In genomic region chr3:194493997-194494927, GRCh38 we compare ENCODE assay signal across 8 cellular contexts. TPM values are rescaled to one million over a fixed set of nuclear protein-coding genes. Genes with fewer than 3 reads are reported as not detected.
DNase-seq lines count a peak whose midpoint lies in the region; ATAC-seq and TF ChIP-seq lines count a peak whose summit lies in the region.
"Not testable (repeated sequence)": the region's sequence is repeated elsewhere in the genome, so short reads cannot be mapped to it uniquely, and the experiment has no call there.

No MANE protein-coding gene starts in this region.

- H3K4me3 ChIP-seq in adrenal gland = not testable (repeated sequence)
- H3K4me3 ChIP-seq in subcutaneous abdominal adipose tissue (ENCODE audit: low read depth in 1 of 5, low read length in 5 of 5) = peak overlapping the region in 1 of 5 donors; percentile 25

- H3K4me1 ChIP-seq in adrenal gland (replicated peaks in 1 of 2) (peaks cover 16 to 32% of the 10 kb centered on the region in 2 donors), foreskin keratinocyte (peaks cover 15% of the 10 kb centered on the region), subcutaneous abdominal adipose tissue (ENCODE audit: control insufficient read depth in 5 of 5, insufficient read depth in 5 of 5, low read length in 5 of 5) (peaks cover 6 to 55% (median 44%) of the 10 kb centered on the region in 5 donors)

- H3K9me3 ChIP-seq in adrenal gland (replicated peaks in 1 of 3); subcutaneous abdominal adipose tissue (ENCODE audit: control insufficient read depth in 5 of 5, low read length in 5 of 5): not testable (repeated sequence)

- peak overlapping the region; percentile 69 for H3K27ac ChIP-seq in C4-2B
- H3K27ac ChIP-seq in adrenal gland = peak overlapping the region in 3 of 5 donors; percentile 37 to 67 (median 51)
- H3K27ac ChIP-seq in foreskin keratinocyte = not testable (repeated sequence)
- H3K27ac ChIP-seq in subcutaneous abdominal adipose tissue (ENCODE audit: low read depth, low read length) = peak overlapping the region; percentile 75

- H3K4me1 Mint-ChIP-seq in HFFc6 (ENCODE audit: low read depth) = peaks cover 58% of the 10 kb centered on the region
- H3K4me1 Mint-ChIP-seq in mesothelial cell of epicardium = peaks cover 14% of the 10 kb centered on the region

- H3K9ac ChIP-seq in subcutaneous abdominal adipose tissue (ENCODE audit: low read length in 5 of 5) = peak overlapping the region in 2 of 5 donors; percentile 35 to 60

- not testable (repeated sequence) for H3K27me3 Mint-ChIP-seq in HFFc6 (ENCODE audit: insufficient read depth); mesothelial cell of epicardium (ENCODE audit: low read depth)

- not testable (repeated sequence) for TF ChIP-seq CTCF in C4-2B (conservative IDR thresholded peaks at IDR 0.05); HFFc6 (IDR thresholded peaks at IDR 0.05); adrenal gland (IDR thresholded peaks at IDR 0.05); foreskin keratinocyte (conservative IDR thresholded peaks at IDR 0.05); mesothelial cell of epicardium (IDR thresholded peaks at IDR 0.05; ENCODE audit: unreplicated experiment)

- intact Hi-C loops in adrenal gland (cut with DNase I) = not testable (repeated sequence)

- peak overlapping the region; percentile 88 for H3K27ac Mint-ChIP-seq in HFFc6
- peak overlapping the region; percentile 29 for H3K27ac Mint-ChIP-seq in mesothelial cell of epicardium

- H3K27me3 ChIP-seq in adrenal gland; foreskin keratinocyte; subcutaneous abdominal adipose tissue (ENCODE audit: control insufficient read depth in 5 of 5, insufficient read depth in 4 of 5, low read length in 5 of 5): not testable (repeated sequence)

- 75 to 77% (median 76%) methylated on average over 10 of the region's 10 CpGs for WGBS in adrenal gland, 4 donors

- H3K9me3 Mint-ChIP-seq in HFFc6, mesothelial cell of epicardium: not testable (repeated sequence)

- H3K36me3 Mint-ChIP-seq in HFFc6 (ENCODE audit: low read depth); mesothelial cell of epicardium: not testable (repeated sequence)

- not testable (repeated sequence) for H3K36me3 ChIP-seq in adrenal gland (replicated peaks in 1 of 2); subcutaneous abdominal adipose tissue (ENCODE audit: control insufficient read depth in 5 of 5, insufficient read depth in 5 of 5, low read length in 5 of 5)

- not testable (repeated sequence) for TF ChIP-seq POLR2A in adrenal gland (IDR thresholded peaks at IDR 0.05)

- DNase-seq in HFFc6 = peak; percentile 88
- DNase-seq in RKO (ENCODE audit: low spot score) = peak; percentile 60
- not testable (repeated sequence) for DNase-seq in adrenal gland; mesothelial cell of epicardium (ENCODE audit: low spot score in 2 of 2, unreplicated experiment in 2 of 2)
- DNase-seq in dedifferentiated amniotic fluid mesenchymal stem cell (ENCODE audit: extremely low spot score) = peak; percentile 48
- peak in 1 of 2 donors; percentile 61 for DNase-seq in foreskin keratinocyte

- peak overlapping the region; percentile 1; the same call in 1 of the 2 replicates for H3K4me3 Mint-ChIP-seq in HFFc6
- not testable (repeated sequence) for H3K4me3 Mint-ChIP-seq in mesothelial cell of epicardium

- ATAC-seq in foreskin keratinocyte = peak; percentile 44

RNA-seq across cellular contexts. Expression of gene ATP13A3, which starts 7.5 kb away (rescaled TPM):
- total RNA-seq in HFFc6 (2021; fragmentation: NEBNext Ultra II Directional; extraction: Animal tissue kit (Norgen Biotek cat#: 25700)) = 100 to 1,000 TPM; 114 to 123 (median 117) TPM
- 100 to 1,000 TPM in 3 of 8 donors, 10 to 100 TPM in 5; 30.6 to 111 (median 83.6) TPM for total RNA-seq in adrenal gland
- polyA plus RNA-seq in adrenal gland = 10 to 100 TPM; 17.6 to 43.2 (median 22.6) TPM
- 94.0 and 96.8 TPM in 2 replicates for total RNA-seq in foreskin keratinocyte
- 9.8 and 12.0 TPM in 2 replicates for polyA plus RNA-seq in foreskin keratinocyte
- 60.2 to 74.1 TPM (median 62.3 TPM) in 3 replicates for total RNA-seq in mesothelial cell of epicardium
